In the genomic region with DNA sequence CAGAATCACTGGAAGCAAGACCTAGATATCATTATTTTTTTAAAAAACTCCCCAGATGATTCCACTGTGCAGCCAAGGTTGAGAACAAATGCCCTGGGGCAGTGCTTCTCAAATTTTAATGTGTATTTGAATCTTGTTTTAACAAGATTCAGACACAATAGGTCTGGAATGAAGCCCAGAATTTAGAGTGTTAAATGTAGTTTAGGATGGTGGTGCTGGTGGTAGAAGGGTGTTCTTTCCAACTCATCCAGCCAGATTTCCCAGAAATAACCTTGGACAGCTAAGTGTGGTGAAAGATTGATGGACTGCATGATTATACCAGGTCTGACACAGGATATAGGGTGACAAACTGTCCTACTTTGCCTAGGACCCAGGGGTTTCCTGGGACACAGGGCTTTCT, we compare ENCODE assay signal across 16 cellular contexts.
DNase-seq lines count a peak whose midpoint lies in the region; ATAC-seq and TF ChIP-seq lines count a peak whose summit lies in the region.
"Had no signal": no experiment of that assay in that cellular context is flagged by ENCODE, and none has a peak within 500 bp of the region (broad histone marks: within the 10 kb centered on the region; RNA-seq: fewer than 3 reads in every experiment).

No MANE protein-coding gene starts in this region.

- TF ChIP-seq CTCF in PC-9 (conservative IDR thresholded peaks at IDR 0.05), result no peak
- TF ChIP-seq CTCF in fibroblast of pulmonary artery (IDR thresholded peaks at IDR 0.05; ENCODE audit: low read length, missing control alignments), result no peak

- H3K4me1 ChIP-seq in HUES6 (ENCODE audit: control insufficient read depth, insufficient read depth, low read length), result peaks cover 32% of the 10 kb centered on the region
- no peaks in the 10 kb centered on the region for H3K4me1 ChIP-seq in PC-9 (replicated peaks; ENCODE audit: insufficient read depth)
- H3K4me1 ChIP-seq: adrenal gland, BLaER1, esophagus muscularis mucosa had no signal

- 0 out of 2 replicates have a peak, but pooled peaks cover 3% of the 10 kb centered on the region for H3K36me3 ChIP-seq in HUES6 (ENCODE audit: control insufficient read depth, insufficient read depth, low read length)
- H3K36me3 ChIP-seq in PC-9 (ENCODE audit: low read depth), result no peaks in the 10 kb centered on the region
- H3K36me3 ChIP-seq: adrenal gland, BLaER1, esophagus muscularis mucosa, thyroid gland had no signal

- no peaks in the 10 kb centered on the region for H3K9me2 ChIP-seq in PC-9 (ENCODE audit: insufficient read depth)

- H2AFZ ChIP-seq in PC-9, result no peak overlapping the region

- intact Hi-C loops in PC-9 (cut with micrococcal nuclease; ENCODE audit: unreplicated experiment), result no loop called here

- H4K20me1 ChIP-seq in PC-9 (ENCODE audit: insufficient read depth), result no peaks in the 10 kb centered on the region
- H4K20me1 ChIP-seq: BLaER1 had no signal

- H3K9ac ChIP-seq in HUES6 (ENCODE audit: low read length), result no peak overlapping the region
- H3K9ac ChIP-seq: BLaER1 had no signal

- no peak for ATAC-seq in GM21447 (IDR thresholded peaks at IDR 0.05; ENCODE audit: unreplicated experiment)
- ATAC-seq: naive thymus-derived CD8-positive, alpha-beta T cell had no signal

- no peaks in the 10 kb centered on the region for H3K79me2 ChIP-seq in PC-9 (ENCODE audit: low read depth)

- H3F3A ChIP-seq in PC-9 (ENCODE audit: insufficient read depth, low read depth), result no peaks in the 10 kb centered on the region

- peaks cover 34% of the 10 kb centered on the region for H3K9me3 ChIP-seq in HUES6 (ENCODE audit: control insufficient read depth, insufficient read depth, low read depth, low read length)
- no peaks in the 10 kb centered on the region for H3K9me3 ChIP-seq in PC-9 (ENCODE audit: insufficient read depth, low read depth)
- H3K9me3 ChIP-seq: adrenal gland, thyroid gland had no signal

- POLR2A ChIA-PET in PC-9 (lab: Charles Lee; ENCODE audit: unreplicated experiment), result no interaction called here

- CTCF ChIA-PET in PC-9 (lab: Charles Lee), result no interaction called here

- no peaks in the 10 kb centered on the region for H3K27me3 ChIP-seq in HUES6 (ENCODE audit: control insufficient read depth, insufficient read depth, low read length)
- H3K27me3 ChIP-seq in PC-9 (ENCODE audit: insufficient read depth, low read depth), result no peaks in the 10 kb centered on the region
- H3K27me3 ChIP-seq: esophagus muscularis mucosa, thyroid gland had no signal

- no peak overlapping the region for H3K4me2 ChIP-seq in PC-9
- H3K4me2 ChIP-seq: BLaER1 had no signal

- BruUV-seq in PC-9 (replicated peaks; lab: Mats Ljungman, UMichigan), result no TSS peak

- H3K4me3 ChIP-seq in HUES6 (ENCODE audit: low read depth, low read length) (no peak overlapping the region), PC-9 (no peak overlapping the region), fibroblast of pulmonary artery (replicated peaks; ENCODE audit: low read depth, low read length) (no peak overlapping the region)
- H3K4me3 ChIP-seq: adrenal gland, BLaER1, esophagus muscularis mucosa, thyroid gland had no signal

- DNase-seq in EH (ENCODE audit: low read depth) (peak; percentile 80), PC-9 (peak; percentile 12 to 42), fibroblast of pulmonary artery (ENCODE audit: low read depth) (peak; percentile 42), SIG-M5 (lab: John Stamatoyannopoulos, UW) (no peak), DMS 273 (lab: John Stamatoyannopoulos, UW; ENCODE audit: unreplicated experiment) (no peak)
- no peak for DNase-seq in activated CD4-positive, alpha-beta T cell treated with anti-CD3 and anti-CD28 coated beads, Interleukin-2, amount 50 U/mL, for 4 hours
- DNase-seq: activated CD4-positive, alpha-beta T cell treated with anti-CD3 and anti-CD28 coated beads, Interleukin-2, amount 50 U/mL, for 1 hour; adrenal gland; naive thymus-derived CD8-positive, alpha-beta T cell; NCI-H526; SHP77; thyroid gland had no signal

- H3K27ac ChIP-seq in HUES6 (ENCODE audit: low read depth, low read length) (peak overlapping the region; percentile 63; the same call in 1 of the 2 replicates), PC-9 (no peak overlapping the region)
- H3K27ac ChIP-seq: adrenal gland, BLaER1, esophagus muscularis mucosa, thyroid gland had no signal

Comparison
In these comparisons a context has a peak if more than half of its experiments do, and no peak if none do; other contexts are left out.
1. DNase-seq: peak in EH (single experiment), PC-9 (2 of 2) and fibroblast of pulmonary artery (single experiment); none in SIG-M5 (single experiment), activated CD4-positive, alpha-beta T cell treated with anti-CD3 and anti-CD28 coated beads, Interleukin-2, amount 50 U/mL, for 4 hours (0 of 2) and DMS 273 (single experiment).